Comparison of ENCODE assay signal across 21 cellular contexts in genomic region chr19:3159565-3159964, GRCh38. TPM values are rescaled to one million over a fixed set of nuclear protein-coding genes. Genes with fewer than 3 reads are reported as not detected.
DNase-seq lines count a peak whose midpoint lies in the region; ATAC-seq and TF ChIP-seq lines count a peak whose summit lies in the region.
"Had no signal": no experiment of that assay in that cellular context is flagged by ENCODE, and none has a peak within 500 bp of the region (broad histone marks: within the 10 kb centered on the region; RNA-seq: fewer than 3 reads in every experiment).

No MANE protein-coding gene starts in this region.

- H2AFZ ChIP-seq in mammary epithelial cell (ENCODE audit: low read depth, low read length), result no peak overlapping the region
- H2AFZ ChIP-seq in IMR-90 (replicated peaks; ENCODE audit: low read length, poor library complexity), result no peak overlapping the region

- H4K5ac ChIP-seq in IMR-90 (ENCODE audit: low read depth, low read length), result no peak overlapping the region
- H4K5ac ChIP-seq in mesendoderm (ENCODE audit: low read length), result no peak overlapping the region

- ATAC-seq in IMR-90 (ENCODE audit: low read depth) (no peak), T-helper 17 cell (no peak), WTC11 (no peak)
- ATAC-seq in effector memory CD8-positive, alpha-beta T cell (replicated peaks), result no peak
- ATAC-seq: Right ventricle myocardium inferior had no signal

- H2BK120ac ChIP-seq in IMR-90 (ENCODE audit: low read depth, low read length) (peak overlapping the region; percentile 22; the same call in 1 of the 2 replicates), mesendoderm (ENCODE audit: low read depth, low read length) (no peak overlapping the region)

- H3K9me3 Mint-ChIP-seq in MCF 10A (ENCODE audit: unreplicated experiment) (no peaks in the 10 kb centered on the region), WTC11 (peaks cover 11% of the 10 kb centered on the region)
- H3K9me3 Mint-ChIP-seq in effector memory CD8-positive, alpha-beta T cell, result peaks cover 0 to 4% of the 10 kb centered on the region in 2 donors

- H2BK5ac ChIP-seq in IMR-90 (ENCODE audit: low read depth, low read length, poor library complexity, severe bottlenecking), result no peak overlapping the region
- H2BK5ac ChIP-seq in mesendoderm (ENCODE audit: low read length), result no peak overlapping the region

- H3K27ac ChIP-seq in mammary epithelial cell (ENCODE audit: insufficient read depth, low read depth, low read length), result no peak overlapping the region
- no peak overlapping the region for H3K27ac ChIP-seq in IMR-90 (ENCODE audit: insufficient read depth, low read length)
- H3K27ac ChIP-seq in mesendoderm (ENCODE audit: low read depth, low read length), result no peak overlapping the region
- H3K27ac ChIP-seq: C4-2B, KMS-11, SJSA1 had no signal

- BruUV-seq in MCF 10A (replicated peaks; lab: Mats Ljungman, UMichigan) (no TSS peak), mammary epithelial cell (replicated peaks; lab: Mats Ljungman, UMichigan) (no TSS peak), IMR-90 (replicated peaks; lab: Mats Ljungman, UMichigan) (no TSS peak)

- no peak overlapping the region for H3K4me2 ChIP-seq in mammary epithelial cell (ENCODE audit: insufficient read depth, low read depth, low read length)
- no peak overlapping the region for H3K4me2 ChIP-seq in IMR-90 (ENCODE audit: low read depth, low read length)
- H3K4me2 ChIP-seq in mesendoderm (ENCODE audit: low read length), result no peak overlapping the region
- H3K4me2 ChIP-seq: KMS-11 had no signal

- in situ Hi-C loops in mammary epithelial cell (cut with MboI; ENCODE audit: low sequenced_read_pairs in 2 of 2), result no loop called here
- in situ Hi-C loops in IMR-90 (cut with MboI; ENCODE audit: low sequenced_read_pairs), result no loop called here

- no peak overlapping the region for H2AK5ac ChIP-seq in IMR-90 (ENCODE audit: low read depth, low read length)
- no peak overlapping the region for H2AK5ac ChIP-seq in mesendoderm (ENCODE audit: low read length)

- H3K27me3 ChIP-seq in mammary epithelial cell (ENCODE audit: insufficient read depth, low read length), result no peaks in the 10 kb centered on the region
- no peaks in the 10 kb centered on the region for H3K27me3 ChIP-seq in IMR-90 (ENCODE audit: control insufficient read depth, insufficient read depth, low read length)
- H3K27me3 ChIP-seq in mesendoderm (ENCODE audit: insufficient read depth, low read length, poor library complexity), result no peaks in the 10 kb centered on the region
- H3K27me3 ChIP-seq: SJSA1 had no signal

- H3K4me3 ChIP-seq in mammary epithelial cell (replicated peaks in 1 of 3; ENCODE audit: insufficient read depth in 1 of 3, low read depth in 2 of 3, low read length in 3 of 3) (no peak overlapping the region), IMR-90 (ENCODE audit: insufficient read depth, low read depth, low read length) (no peak overlapping the region), mesendoderm (ENCODE audit: low read length) (no peak overlapping the region)
- H3K4me3 ChIP-seq: SJSA1 had no signal

- TF ChIP-seq RAD21 in IMR-90 (IDR thresholded peaks at IDR 0.05; ENCODE audit: low read length), result no peak

- H3K4me1 ChIP-seq in mammary epithelial cell (ENCODE audit: insufficient read depth, low read length) (peaks cover 29% of the 10 kb centered on the region), IMR-90 (ENCODE audit: control insufficient read depth, insufficient read depth, low read length) (peaks cover 4% of the 10 kb centered on the region; the same call in 1 of the 2 replicates), mesendoderm (ENCODE audit: control insufficient read depth, low read depth, low read length) (no peaks in the 10 kb centered on the region)

- no peak overlapping the region for H2BK20ac ChIP-seq in IMR-90 (ENCODE audit: low read depth, low read length)

- H3K79me2 ChIP-seq in mammary epithelial cell (ENCODE audit: insufficient read depth, low read length) (peaks cover 8% of the 10 kb centered on the region), mesendoderm (ENCODE audit: control insufficient read depth, insufficient read depth, low read length) (no peaks in the 10 kb centered on the region)

- H3K79me1 ChIP-seq in IMR-90 (ENCODE audit: low read depth in 1 of 2, low read length in 2 of 2), result peaks cover 0 to 15% of the 10 kb centered on the region in 2 experiments; a peak in 2 of 4 replicates
- no peaks in the 10 kb centered on the region for H3K79me1 ChIP-seq in mesendoderm (ENCODE audit: low read length)

- no peaks in the 10 kb centered on the region for H4K20me1 ChIP-seq in mammary epithelial cell (ENCODE audit: insufficient read depth, low read length)
- no peaks in the 10 kb centered on the region for H4K20me1 ChIP-seq in IMR-90 (ENCODE audit: insufficient read depth, low read length)

- H3K14ac ChIP-seq in IMR-90 (replicated peaks; ENCODE audit: low read depth, low read length), result no peak overlapping the region

- peaks cover 13% of the 10 kb centered on the region for H3K9me1 ChIP-seq in IMR-90 (ENCODE audit: insufficient read depth, low read length)

- 0 out of 3 replicates have a peak overlapping the region, but pooled peaks have one; percentile 4 for H2BK15ac ChIP-seq in IMR-90 (ENCODE audit: low read depth, low read length)
- H2BK15ac ChIP-seq in mesendoderm (replicated peaks; ENCODE audit: low read depth), result no peak overlapping the region

- H3K4ac ChIP-seq in IMR-90 (ENCODE audit: low read depth, low read length), result no peak overlapping the region
- H3K4ac ChIP-seq in mesendoderm (ENCODE audit: low read depth, low read length), result no peak overlapping the region

- peaks cover 17% of the 10 kb centered on the region for H3K36me3 ChIP-seq in mammary epithelial cell (ENCODE audit: insufficient read depth, low read length)
- no peaks in the 10 kb centered on the region for H3K36me3 ChIP-seq in IMR-90 (ENCODE audit: control insufficient read depth, insufficient read depth, low read length)
- H3K36me3 ChIP-seq in mesendoderm (ENCODE audit: control insufficient read depth, insufficient read depth, low read length), result no peaks in the 10 kb centered on the region
- H3K36me3 ChIP-seq: SJSA1 had no signal

- H2AK9ac ChIP-seq in IMR-90 (replicated peaks; ENCODE audit: low read depth, low read length, poor library complexity), result no peak overlapping the region

- H3K9ac ChIP-seq in mammary epithelial cell (ENCODE audit: insufficient read depth, low read length), result no peak overlapping the region
- no peak overlapping the region for H3K9ac ChIP-seq in IMR-90 (ENCODE audit: low read depth, low read length)
- no peak overlapping the region for H3K9ac ChIP-seq in mesendoderm (ENCODE audit: low read length)
- H3K9ac ChIP-seq: KMS-11 had no signal

- H3K27ac Mint-ChIP-seq in MCF 10A (ENCODE audit: low read depth, unreplicated experiment) (peak overlapping the region; percentile 8), T-helper 17 cell (peak overlapping the region; percentile 79), WTC11 (no peak overlapping the region)
- no peak overlapping the region for H3K27ac Mint-ChIP-seq in effector memory CD8-positive, alpha-beta T cell

- H3K56ac ChIP-seq in IMR-90 (ENCODE audit: extremely low read depth, insufficient read depth, low read length), result no peak overlapping the region
- no peak overlapping the region for H3K56ac ChIP-seq in mesendoderm (ENCODE audit: low read length)

- no peak overlapping the region for H4K91ac ChIP-seq in IMR-90 (ENCODE audit: insufficient read depth, low read depth, low read length)

- H3K4me3 Mint-ChIP-seq in MCF 10A (ENCODE audit: unreplicated experiment), result no peak overlapping the region
- H3K4me3 Mint-ChIP-seq in T-helper 17 cell, result peak overlapping the region; percentile 31
- no peak overlapping the region for H3K4me3 Mint-ChIP-seq in effector memory CD8-positive, alpha-beta T cell
- no peak overlapping the region for H3K4me3 Mint-ChIP-seq in WTC11

- POLR2A ChIA-PET in MCF 10A (lab: Yijun Ruan, JAX), result interaction anchor here (0.6 to 2.5 kb wide), 3 partner anchors 23 to 209 kb away, joined by 3 to 9 read pairs (median 4); partner anchors contain the start of gene GNA15
- POLR2A ChIA-PET in IMR-90 (lab: Charles Lee; ENCODE audit: unreplicated experiment), result no interaction called here
- POLR2A ChIA-PET in WTC11 (lab: Charles Lee), result no interaction called here

- no peak overlapping the region for H3K18ac ChIP-seq in IMR-90 (ENCODE audit: low read depth, low read length)
- no peak overlapping the region for H3K18ac ChIP-seq in mesendoderm (ENCODE audit: low read length)

- H3K9me3 ChIP-seq in mammary epithelial cell (replicated peaks; ENCODE audit: insufficient read depth, low read length) (peaks cover 3% of the 10 kb centered on the region), IMR-90 (ENCODE audit: control insufficient read depth, insufficient read depth, low read length) (peaks cover 4% of the 10 kb centered on the region; the same call in 1 of the 2 replicates), T-helper 17 cell (ENCODE audit: control insufficient read depth, low read length, poor library complexity, severe bottlenecking) (no peaks in the 10 kb centered on the region)
- H3K9me3 ChIP-seq: SJSA1 had no signal

- TF ChIP-seq POLR2A in IMR-90 (IDR thresholded peaks at IDR 0.05; ENCODE audit: low read depth, low read length), result no peak

- 36% methylated on average over 4 of the region's 8 CpGs for WGBS in mammary epithelial cell (ENCODE audit: low coverage, missing lambda C conversion rate)
- 64% methylated on average over 7 of the region's 8 CpGs; no CpG with 5 or more reads in 1 of the 2 experiments for WGBS in IMR-90 (ENCODE audit: extremely low coverage in 2 of 2, insufficient read length in 1 of 2), 2 experiments
- no CpG with 5 or more reads among the region's 8 CpGs for WGBS in mesendoderm (ENCODE audit: extremely low coverage, insufficient coverage, low lambda C conversion rate)

- H4K8ac ChIP-seq in IMR-90 (ENCODE audit: low read depth in 2 of 2, low read length in 2 of 2), result no peak overlapping the region
- H4K8ac ChIP-seq in mesendoderm (ENCODE audit: low read depth, low read length), result no peak overlapping the region

- H3K36me3 Mint-ChIP-seq in MCF 10A (ENCODE audit: insufficient read depth, unreplicated experiment), result peaks cover 86% of the 10 kb centered on the region
- peaks cover 7% of the 10 kb centered on the region for H3K36me3 Mint-ChIP-seq in T-helper 17 cell (ENCODE audit: low read depth)
- peaks cover 17% of the 10 kb centered on the region for H3K36me3 Mint-ChIP-seq in effector memory CD8-positive, alpha-beta T cell (ENCODE audit: insufficient read depth)
- H3K36me3 Mint-ChIP-seq in WTC11, result no peaks in the 10 kb centered on the region

- CTCF ChIA-PET in MCF 10A (lab: Yijun Ruan, JAX), result interaction anchor here (0.6 to 6.5 kb wide), 5 partner anchors 15 to 203 kb away, joined by 3 to 70 read pairs (median 4); no protein-coding TSS in a partner anchor
- CTCF ChIA-PET in mammary epithelial cell (lab: Charles Lee; ENCODE audit: low non-redundant PET), result no interaction called here
- CTCF ChIA-PET in IMR-90 (lab: Yijun Ruan, JAX), result no interaction called here
- CTCF ChIA-PET in WTC11 (lab: Charles Lee), result interaction anchor here (0.6 to 3.6 kb wide), 8 partner anchors 13 to 209 kb away, joined by 3 to 40 read pairs (median 6); no protein-coding TSS in a partner anchor

- TF ChIP-seq CTCF in MCF 10A (IDR thresholded peaks at IDR 0.05; ENCODE audit: unreplicated experiment), result no peak
- TF ChIP-seq CTCF in mammary epithelial cell (conservative IDR thresholded peaks at IDR 0.05 in 1 of 2, IDR thresholded peaks at IDR 0.05 in 1 of 2; ENCODE audit: extremely low read depth in 1 of 2, insufficient read depth in 1 of 2, low read depth in 1 of 2, low read length in 2 of 2), result no peak
- TF ChIP-seq CTCF in IMR-90 (conservative IDR thresholded peaks at IDR 0.05; ENCODE audit: low read depth, low read length), result no peak
- no peak for TF ChIP-seq CTCF in WTC11 (IDR thresholded peaks at IDR 0.05)

- no peaks in the 10 kb centered on the region for H3K27me3 Mint-ChIP-seq in MCF 10A (ENCODE audit: insufficient read depth, unreplicated experiment)
- H3K27me3 Mint-ChIP-seq in T-helper 17 cell, result no peaks in the 10 kb centered on the region
- H3K27me3 Mint-ChIP-seq in effector memory CD8-positive, alpha-beta T cell, result no peaks in the 10 kb centered on the region
- peaks cover 15% of the 10 kb centered on the region for H3K27me3 Mint-ChIP-seq in WTC11 (ENCODE audit: low read depth)

- peaks cover 11% of the 10 kb centered on the region for H3K4me1 Mint-ChIP-seq in MCF 10A (ENCODE audit: insufficient read depth, unreplicated experiment)
- peaks cover 19% of the 10 kb centered on the region for H3K4me1 Mint-ChIP-seq in T-helper 17 cell
- peaks cover 10 to 16% of the 10 kb centered on the region in 2 donors for H3K4me1 Mint-ChIP-seq in effector memory CD8-positive, alpha-beta T cell (ENCODE audit: low read depth in 2 of 2)
- H3K4me1 Mint-ChIP-seq in WTC11, result peaks cover 7% of the 10 kb centered on the region

- H3K23ac ChIP-seq in IMR-90 (ENCODE audit: low read depth, low read length) (no peak overlapping the region), mesendoderm (ENCODE audit: low read length) (no peak overlapping the region)

- intact Hi-C loops in MCF 10A (cut with micrococcal nuclease), result no loop called here
- intact Hi-C loops in mammary epithelial cell (cut with micrococcal nuclease), result no loop called here
- intact Hi-C loops in IMR-90 (cut with micrococcal nuclease), result no loop called here

- dilution Hi-C loops in mammary epithelial cell (cut with HindIII; ENCODE audit: low sequenced_read_pairs) (no loop called here), IMR-90 (cut with HindIII; ENCODE audit: low sequenced_read_pairs, unreplicated experiment) (no loop called here)

- DNase-seq in MCF 10A (ENCODE audit: unreplicated experiment) (no peak), mammary epithelial cell (no peak), IMR-90 (no peak), T-helper 17 cell (no peak), T-helper 2 cell (no peak), mesendoderm (no peak), WTC11 (ENCODE audit: low spot score) (no peak)
- DNase-seq in effector memory CD8-positive, alpha-beta T cell, result no peak
- DNase-seq: 8988T, DMS79, HCEC 1CT, MV-4-11, NCI-H1417, NCI-H187, NCI-H510A, NCI-H774 had no signal

RNA-seq across cellular contexts. Expression of gene S1PR4, which starts 19.0 kb away (rescaled TPM):
- total RNA-seq in MCF 10A (2022), result 0.39 and 0.44 TPM in 2 replicates
- total RNA-seq in mammary epithelial cell, result under 1 TPM; 0.67 to 0.94 TPM
- 0.10 TPM for polyA plus RNA-seq in mammary epithelial cell
- polyA minus RNA-seq in mammary epithelial cell, result not detected
- total RNA-seq in IMR-90 (2012; rRNA removed), result not detected in 2 replicates
- polyA plus RNA-seq in IMR-90 (2012; rRNA removed), result not detected in 2 replicates
- not detected in 2 replicates for polyA plus RNA-seq in IMR-90 (2012; cell fraction: cytosol; rRNA removed)
- 0.05 TPM in 1 of 2 replicates, not detected in the other for polyA plus RNA-seq in IMR-90 (2012; cell fraction: nucleus; rRNA removed; ENCODE audit: low replicate concordance)
- total RNA-seq in T-helper 17 cell, result 10 to 100 TPM; 83.1 to 97.0 TPM
- polyA plus RNA-seq in mesendoderm (2013, experiment 1 of 2), result not detected
- not detected for polyA plus RNA-seq in mesendoderm (2013, experiment 2 of 2)
- total RNA-seq in WTC11 (2021), result 0.27 to 0.37 TPM (median 0.28 TPM) in 3 replicates
- total RNA-seq: SJSA1 had no signal

RNA-seq across cellular contexts. Expression of gene GNA15, which starts 23.7 kb away (rescaled TPM):
- total RNA-seq in MCF 10A (2022), result 32.9 and 47.1 TPM in 2 replicates
- 100 to 1,000 TPM in 1 of 2 donors, 10 to 100 TPM in 1; 28.7 to 110 TPM for total RNA-seq in mammary epithelial cell
- polyA plus RNA-seq in mammary epithelial cell, result 57.1 TPM
- polyA minus RNA-seq in mammary epithelial cell, result 43.7 TPM
- total RNA-seq in IMR-90 (2012; rRNA removed), result 0.18 and 0.28 TPM in 2 replicates
- polyA plus RNA-seq in IMR-90 (2012; rRNA removed), result 0.04 TPM in 1 of 2 replicates, not detected in the other
- polyA plus RNA-seq in IMR-90 (2012; cell fraction: cytosol; rRNA removed), result 0.04 TPM in 1 of 2 replicates, not detected in the other
- polyA plus RNA-seq in IMR-90 (2012; cell fraction: nucleus; rRNA removed; ENCODE audit: low replicate concordance), result 0.33 and 0.40 TPM in 2 replicates
- total RNA-seq in T-helper 17 cell, result 10 to 100 TPM; 28.7 to 54.1 TPM
- polyA plus RNA-seq in mesendoderm (2013, experiment 1 of 2), result 0.21 TPM
- 0.17 TPM for polyA plus RNA-seq in mesendoderm (2013, experiment 2 of 2)
- 0.22 to 0.44 TPM (median 0.37 TPM) in 3 replicates for total RNA-seq in WTC11 (2021)
- total RNA-seq: OCI-LY7 had no signal

RNA-seq across cellular contexts. Expression of gene NCLN, which starts 26.2 kb away (rescaled TPM):
- total RNA-seq in MCF 10A (2022) (72.1 and 84.1 TPM in 2 replicates), mammary epithelial cell (10 to 100 TPM; 55.5 to 95.3 TPM), IMR-90 (2012; rRNA removed) (32.8 and 35.6 TPM in 2 replicates), T-helper 17 cell (10 to 100 TPM; 47.8 to 50.6 TPM), WTC11 (2021) (99.9 to 113 TPM (median 105 TPM) in 3 replicates)
- polyA plus RNA-seq in mammary epithelial cell (91.0 TPM), IMR-90 (2012; rRNA removed) (90.8 and 95.4 TPM in 2 replicates)
- 106 TPM for polyA minus RNA-seq in mammary epithelial cell
- 81.8 and 106 TPM in 2 replicates for polyA plus RNA-seq in IMR-90 (2012; cell fraction: cytosol; rRNA removed)
- polyA plus RNA-seq in IMR-90 (2012; cell fraction: nucleus; rRNA removed; ENCODE audit: low replicate concordance), result 68.5 and 190 TPM in 2 replicates
- polyA plus RNA-seq in mesendoderm (2013, experiment 1 of 2), result 76.3 TPM
- 74.9 TPM for polyA plus RNA-seq in mesendoderm (2013, experiment 2 of 2)

Comparison
In these comparisons a context has a peak if more than half of its experiments do, and no peak if none do; other contexts are left out.
1. CTCF ChIA-PET loops: an anchor here in MCF 10A (0.6 to 6.5 kb wide) and WTC11 (0.6 to 3.6 kb wide); none called in mammary epithelial cell and IMR-90.
2. H3K27ac Mint-ChIP-seq: peak in MCF 10A (single experiment) and T-helper 17 cell (single experiment); none in effector memory CD8-positive, alpha-beta T cell (0 of 2) and WTC11 (single experiment).
3. RNA of gene S1PR4, which starts 19.0 kb away (total RNA-seq): 83.1 to 97.0 TPM in T-helper 17 cell; 0.67 to 0.94 TPM in mammary epithelial cell, 0.39 to 0.44 TPM in MCF 10A, 0.27 to 0.37 TPM in WTC11 and not detected in IMR-90; every median in the first group is over 10 times any median in the second.
4. RNA of gene GNA15, which starts 23.7 kb away (total RNA-seq): 28.7 to 110 TPM in mammary epithelial cell, 28.7 to 54.1 TPM in T-helper 17 cell and 32.9 to 47.1 TPM in MCF 10A; 0.22 to 0.44 TPM in WTC11 and 0.18 to 0.28 TPM in IMR-90; every median in the first group is over 10 times any median in the second.